ENCODE assay signal across 8 cellular contexts in the genomic region with DNA sequence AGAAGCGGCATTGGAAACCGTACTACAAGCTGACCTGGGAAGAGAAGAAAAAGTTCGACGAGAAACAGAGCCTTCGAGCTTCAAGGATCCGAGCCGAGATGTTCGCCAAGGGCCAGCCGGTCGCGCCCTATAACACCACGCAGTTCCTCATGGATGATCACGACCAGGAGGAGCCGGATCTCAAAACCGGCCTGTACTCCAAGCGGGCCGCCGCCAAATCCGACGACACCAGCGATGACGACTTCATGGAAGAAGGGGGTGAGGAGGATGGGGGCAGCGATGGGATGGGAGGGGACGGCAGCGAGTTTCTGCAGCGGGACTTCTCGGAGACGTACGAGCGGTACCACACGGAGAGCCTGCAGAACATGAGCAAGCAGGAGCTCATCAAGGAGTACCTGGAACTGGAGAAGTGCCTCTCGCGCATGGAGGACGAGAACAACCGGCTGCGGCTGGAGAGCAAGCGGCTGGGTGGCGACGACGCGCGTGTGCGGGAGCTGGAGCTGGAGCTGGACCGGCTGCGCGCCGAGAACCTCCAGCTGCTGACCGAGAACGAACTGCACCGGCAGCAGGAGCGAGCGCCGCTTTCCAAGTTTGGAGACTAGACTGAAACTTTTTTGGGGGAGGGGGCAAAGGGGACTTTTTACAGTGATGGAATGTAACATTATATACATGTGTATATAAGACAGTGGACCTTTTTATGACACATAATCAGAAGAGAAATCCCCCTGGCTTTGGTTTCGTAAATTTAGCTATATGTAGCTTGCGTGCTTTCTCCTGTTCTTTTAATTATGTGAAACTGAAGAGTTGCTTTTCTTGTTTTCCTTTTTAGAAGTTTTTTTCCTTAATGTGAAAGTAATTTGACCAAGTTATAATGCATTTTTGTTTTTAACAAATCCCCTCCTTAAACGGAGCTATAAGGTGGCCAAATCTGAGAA. TPM values are rescaled to one million over a fixed set of nuclear protein-coding genes. Genes with fewer than 3 reads are reported as not detected.
DNase-seq lines count a peak whose midpoint lies in the region; ATAC-seq and TF ChIP-seq lines count a peak whose summit lies in the region.

No MANE protein-coding gene starts in this region.

- no peak overlapping the region for H2AFZ ChIP-seq in SU-DHL-6 (ENCODE audit: low read depth, low read length, severe bottlenecking)

- no peak for TF ChIP-seq CTCF in HL-60 (IDR thresholded peaks at IDR 0.05; ENCODE audit: insufficient read depth, low read length)
- TF ChIP-seq CTCF in SU-DHL-6 (IDR thresholded peaks at IDR 0.05; ENCODE audit: insufficient read depth, low read length, poor library complexity, severe bottlenecking): no peak
- no peak for TF ChIP-seq CTCF in cardiac fibroblast (IDR thresholded peaks at IDR 0.05; ENCODE audit: low read depth, low read length)
- no peak for TF ChIP-seq CTCF in GM13976 (IDR thresholded peaks at IDR 0.05; ENCODE audit: borderline replicate concordance, control extremely low read depth, extremely low read depth, insufficient read depth, missing control alignments)

- peak overlapping the region; percentile 58 for H3K9ac ChIP-seq in SU-DHL-6 (ENCODE audit: low read length)
- H3K9ac ChIP-seq in skeletal muscle tissue (ENCODE audit: low read depth in 1 of 3, low read length in 3 of 3): peak overlapping the region; percentile 93 to 99 (median 98)

- H3F3A ChIP-seq in SU-DHL-6 (ENCODE audit: insufficient read depth): peaks cover 19% of the 10 kb centered on the region

- no peaks in the 10 kb centered on the region for H3K9me2 ChIP-seq in SU-DHL-6 (replicated peaks; ENCODE audit: insufficient read depth, low read length)

- H3K4me3 ChIP-seq in HL-60 (replicated peaks; ENCODE audit: insufficient read depth, low read length) (peak overlapping the region; percentile 71), SU-DHL-6 (ENCODE audit: insufficient read depth, low read length, poor library complexity, severe bottlenecking) (peak overlapping the region; percentile 70), cardiac fibroblast (replicated peaks in 1 of 2; ENCODE audit: low read depth in 2 of 2, low read length in 2 of 2) (peak overlapping the region; percentile 88 to 93), skeletal muscle tissue (ENCODE audit: low read length in 3 of 3) (peak overlapping the region; percentile 96 to 97 (median 96))

- peak overlapping the region; percentile 77 for H3K4me2 ChIP-seq in SU-DHL-6 (ENCODE audit: low read depth, low read length, poor library complexity, severe bottlenecking)

- in situ Hi-C loops in GM13976 (cut with MboI; ENCODE audit: low sequenced_read_pairs, unreplicated experiment): no loop called here

- H3K27me3 ChIP-seq in HL-60 (ENCODE audit: insufficient read depth, poor library complexity, severe bottlenecking) (no peaks in the 10 kb centered on the region), SU-DHL-6 (ENCODE audit: low read length) (no peaks in the 10 kb centered on the region), skeletal muscle tissue (ENCODE audit: control insufficient read depth in 3 of 3, insufficient read depth in 3 of 3, low read length in 3 of 3) (no peaks in the 10 kb centered on the region)

- DNase-seq in COLO668 (lab: John Stamatoyannopoulos, UW; ENCODE audit: unreplicated experiment): peak; percentile 56
- DNase-seq in HL-60 (ENCODE audit: low read depth in 1 of 2, low spot score in 1 of 2): peak in 1 of 2 experiments; percentile 64
- DNase-seq in cardiac fibroblast (ENCODE audit: low read depth in 2 of 2): peak; percentile 70 to 73
- DNase-seq in iris pigment epithelial cell (ENCODE audit: low read depth): peak; percentile 75
- no peak for DNase-seq in GM13976 (ENCODE audit: low spot score)

- no peaks in the 10 kb centered on the region for H3K36me3 ChIP-seq in SU-DHL-6 (ENCODE audit: low read length)
- peaks cover 0 to 3% (median 0%) of the 10 kb centered on the region in 3 donors for H3K36me3 ChIP-seq in skeletal muscle tissue (ENCODE audit: control insufficient read depth in 3 of 3, insufficient read depth in 3 of 3, low read length in 3 of 3)

- H4K20me1 ChIP-seq in SU-DHL-6 (ENCODE audit: low read depth, low read length): peaks cover 10% of the 10 kb centered on the region; the same call in 1 of the 2 replicates

- H3K27ac ChIP-seq in HL-60 (replicated peaks) (peak overlapping the region; percentile 69), SU-DHL-6 (ENCODE audit: low read depth, low read length) (no peak overlapping the region), skeletal muscle tissue (ENCODE audit: low read depth, low read length) (peak overlapping the region; percentile 99)

- ATAC-seq in GM18909 (IDR thresholded peaks at IDR 0.05; ENCODE audit: poor library complexity, unreplicated experiment): no peak

- no peaks in the 10 kb centered on the region for H3K79me2 ChIP-seq in SU-DHL-6 (ENCODE audit: insufficient read depth, low read length)

- H3K9me3 ChIP-seq in SU-DHL-6 (ENCODE audit: insufficient read depth, low read length) (no peaks in the 10 kb centered on the region), skeletal muscle tissue (ENCODE audit: control insufficient read depth in 3 of 3, low read length in 3 of 3) (no peaks in the 10 kb centered on the region)

- H3K4me1 ChIP-seq in skeletal muscle tissue (ENCODE audit: control insufficient read depth in 3 of 3, insufficient read depth in 3 of 3, low read length in 3 of 3): peaks cover 28 to 41% (median 31%) of the 10 kb centered on the region in 3 donors

RNA-seq across cellular contexts. Expression of a gene that starts 1.7 kb away (rescaled TPM):
- total RNA-seq in skeletal muscle tissue: 14.6 TPM

RNA-seq across cellular contexts. Expression of a gene that starts 11.7 kb away (rescaled TPM):
- total RNA-seq in skeletal muscle tissue: 10.4 TPM

RNA-seq across cellular contexts. Expression of a gene that starts 14.4 kb away (rescaled TPM):
- 3.1 TPM for total RNA-seq in skeletal muscle tissue

RNA-seq across cellular contexts. Expression of a gene that starts 17.6 kb away (rescaled TPM):
- total RNA-seq in skeletal muscle tissue: 12.0 TPM
